ENCODE assay signal across 23 cellular contexts in the genomic region with DNA sequence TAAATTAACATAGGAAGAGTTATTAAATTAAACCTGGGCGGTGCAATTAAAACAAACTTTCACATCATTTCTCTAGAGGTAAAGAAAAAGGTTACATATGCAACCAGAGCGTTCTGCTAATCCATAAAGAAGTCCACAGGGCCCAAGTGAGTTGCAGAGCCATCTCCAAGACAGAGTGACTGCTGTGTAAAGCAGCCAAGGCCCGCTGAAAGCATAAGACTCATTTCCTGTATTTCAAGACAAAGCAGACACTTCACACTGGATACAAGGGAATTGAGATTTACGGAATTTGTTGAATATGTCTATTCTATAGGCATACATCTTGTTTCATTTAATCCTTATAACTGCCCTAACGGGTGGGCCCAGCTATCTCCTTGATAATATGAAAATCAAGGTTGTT.
"Had no signal": no experiment of that assay in that cellular context is flagged by ENCODE, and none has a peak within 500 bp of the region (broad histone marks: within the 10 kb centered on the region; RNA-seq: fewer than 3 reads in every experiment).

No MANE protein-coding gene starts in this region.

- H3K27ac ChIP-seq: HL-60, KMS-11, RWPE1, SJCRH30 had no signal

- DNase-seq: IMR-90, Kasumi-1, MM.1S, NCI-H1092 treated with DMSO at 0.1 percent for 48 hours, NCI-H1436, NCI-H187, NCI-H2029, NCI-H2081 treated with DMSO at 0.1 percent for 48 hours, NCI-H2171, NCI-H226, NCI-H446, NCI-H510A, NCI-H524 treated with DMSO at 0.1 percent for 48 hours, NCI-H69, NCI-H774, PC-3, SHP77 treated with DMSO at 0.1 percent for 48 hours, SJCRH30 had no signal

- ATAC-seq: Panc1, PC-3, SK-N-SH treated with all-trans-retinoic acid at 6 μM for 48 hours had no signal

- H3K4me1 ChIP-seq: SJCRH30 had no signal

- H3K4me3 ChIP-seq: SJCRH30 had no signal

- H3K4me2 ChIP-seq: KMS-11 had no signal

- H3K36me3 ChIP-seq: SJCRH30 had no signal

- H3K9ac ChIP-seq: KMS-11 had no signal

- H3K27me3 ChIP-seq: SJCRH30 had no signal

- H3K9me3 ChIP-seq: SJCRH30 had no signal
